ENCODE assay signal across 23 cellular contexts in genomic region chr5:18024542-18024941, GRCh38.
A peak's percentile ranks its signal among the peaks of the same experiment; 100 is the strongest.
DNase-seq lines count a peak whose midpoint lies in the region; ATAC-seq, FAIRE-seq and TF ChIP-seq lines count a peak whose summit lies in the region.
"Had no signal": no experiment of that assay in that cellular context is flagged by ENCODE, and none has a peak within 500 bp of the region (broad histone marks: within the 10 kb centered on the region; RNA-seq: fewer than 3 reads in every experiment).

No MANE protein-coding gene starts in this region.

- no peak overlapping the region for H3K27ac ChIP-seq in GM23338 (ENCODE audit: low read depth)
- no peak overlapping the region for H3K27ac ChIP-seq in H1 (ENCODE audit: low read depth, low read length)
- H3K27ac ChIP-seq in aorta (ENCODE audit: low read depth in 1 of 2, low read length in 2 of 2): no peak overlapping the region
- no peak overlapping the region for H3K27ac ChIP-seq in PC-9
- H3K27ac ChIP-seq in sigmoid colon: no peak overlapping the region
- H3K27ac ChIP-seq: RWPE1 had no signal

- H2BK12ac ChIP-seq in H1 (ENCODE audit: low read depth, low read length): no peak overlapping the region

- no peak overlapping the region for H3K9ac ChIP-seq in H1 (replicated peaks in 1 of 4; ENCODE audit: extremely low read depth in 1 of 4, low read depth in 3 of 4, low read length in 3 of 4)

- TF ChIP-seq CTCF in GM23338 (conservative IDR thresholded peaks at IDR 0.05; ENCODE audit: low read depth in 2 of 2) (peak; percentile 49 to 55), H1 (IDR thresholded peaks at IDR 0.05; ENCODE audit: control extremely low read depth in 1 of 3, insufficient read depth in 1 of 3, low read depth in 1 of 3, low read length in 3 of 3) (peak; percentile 14 to 36 (median 25); a peak in 3 of 4 replicates), PC-9 (conservative IDR thresholded peaks at IDR 0.05) (no peak), sigmoid colon (IDR thresholded peaks at IDR 0.05) (no peak)

- no peaks in the 10 kb centered on the region for H3K36me3 Mint-ChIP-seq in GM23338 (ENCODE audit: low read depth)

- H3K9me2 ChIP-seq in GM23338 (ENCODE audit: insufficient read depth) (no peaks in the 10 kb centered on the region; the same call in 1 of the 2 replicates), PC-9 (ENCODE audit: insufficient read depth) (no peaks in the 10 kb centered on the region)

- H4K20me1 ChIP-seq in GM23338 (replicated peaks; ENCODE audit: insufficient read depth) (no peaks in the 10 kb centered on the region), H1 (replicated peaks in 1 of 2; ENCODE audit: control insufficient read depth in 1 of 2, insufficient read depth in 2 of 2, low read length in 2 of 2) (no peaks in the 10 kb centered on the region), PC-9 (ENCODE audit: insufficient read depth) (no peaks in the 10 kb centered on the region)

- intact Hi-C loops in aorta (cut with DNase I) (no loop called here), PC-9 (cut with micrococcal nuclease; ENCODE audit: unreplicated experiment) (no loop called here), sigmoid colon (cut with DNase I) (no loop called here)

- no peak overlapping the region for H2AK5ac ChIP-seq in H1 (ENCODE audit: low read depth, low read length)

- peak overlapping the region; percentile 8; the same call in 1 of the 2 replicates for H2AFZ ChIP-seq in GM23338
- no peak overlapping the region for H2AFZ ChIP-seq in H1 (ENCODE audit: low read length)
- no peak overlapping the region for H2AFZ ChIP-seq in PC-9

- no peaks in the 10 kb centered on the region for H3K9me3 Mint-ChIP-seq in GM23338

- H3K18ac ChIP-seq in H1 (ENCODE audit: extremely low read depth, low read length): no peak overlapping the region

- H3K14ac ChIP-seq in H1 (ENCODE audit: insufficient read length): no peak overlapping the region

- no peak overlapping the region for H3K4ac ChIP-seq in H1 (replicated peaks; ENCODE audit: insufficient read length, low read depth, low read length)

- H4K8ac ChIP-seq in H1 (ENCODE audit: extremely low read depth, insufficient read depth, low read length): no peak overlapping the region

- H3F3A ChIP-seq in GM23338 (replicated peaks; ENCODE audit: low read depth) (no peaks in the 10 kb centered on the region), PC-9 (ENCODE audit: insufficient read depth, low read depth) (no peaks in the 10 kb centered on the region)

- H3K4me3 Mint-ChIP-seq in GM23338: no peak overlapping the region
- H3K4me3 Mint-ChIP-seq: HFFc6 had no signal

- no peak overlapping the region for H3K27ac Mint-ChIP-seq in GM23338
- H3K27ac Mint-ChIP-seq: HFFc6 had no signal

- no TSS peak for BruUV-seq in PC-9 (replicated peaks; lab: Mats Ljungman, UMichigan)

- peaks cover 6% of the 10 kb centered on the region for H3K27me3 Mint-ChIP-seq in GM23338 (ENCODE audit: insufficient read depth, low read depth, poor library complexity)

- H3K4me2 ChIP-seq in GM23338: no peak overlapping the region
- H3K4me2 ChIP-seq in H1 (ENCODE audit: insufficient read depth in 1 of 2, low read depth in 2 of 2, low read length in 2 of 2): no peak overlapping the region
- no peak overlapping the region for H3K4me2 ChIP-seq in PC-9

- H3K79me1 ChIP-seq in H1 (ENCODE audit: low read depth, low read length): no peaks in the 10 kb centered on the region

- H3K4me3 ChIP-seq in GM23338: no peak overlapping the region
- no peak overlapping the region for H3K4me3 ChIP-seq in H1 (ENCODE audit: extremely low read depth in 1 of 4, insufficient read depth in 2 of 4, low read depth in 3 of 4, low read length in 4 of 4)
- H3K4me3 ChIP-seq in aorta (ENCODE audit: low read length in 2 of 2): no peak overlapping the region
- no peak overlapping the region for H3K4me3 ChIP-seq in PC-9
- H3K4me3 ChIP-seq in sigmoid colon: no peak overlapping the region
- H3K4me3 ChIP-seq: HAP-1 had no signal

- no peak overlapping the region for H4K91ac ChIP-seq in H1 (replicated peaks; ENCODE audit: insufficient read length, low read length)

- H2BK15ac ChIP-seq in H1 (ENCODE audit: low read length): no peak overlapping the region

- H3K4me1 ChIP-seq in GM23338 (ENCODE audit: insufficient read depth): no peaks in the 10 kb centered on the region
- no peaks in the 10 kb centered on the region for H3K4me1 ChIP-seq in H1 (replicated peaks in 1 of 4; ENCODE audit: control insufficient read depth in 3 of 4, insufficient read depth in 4 of 4, low read length in 3 of 4)
- no peaks in the 10 kb centered on the region for H3K4me1 ChIP-seq in aorta (ENCODE audit: control insufficient read depth in 1 of 2, insufficient read depth in 2 of 2, low read length in 2 of 2)
- no peaks in the 10 kb centered on the region for H3K4me1 ChIP-seq in PC-9 (replicated peaks; ENCODE audit: insufficient read depth)
- H3K4me1 ChIP-seq in sigmoid colon: no peaks in the 10 kb centered on the region
- H3K4me1 ChIP-seq: HAP-1 had no signal

- TF ChIP-seq POLR2A in H1 (IDR thresholded peaks at IDR 0.05; ENCODE audit: control extremely low read depth in 1 of 2, low read depth in 2 of 2, low read length in 2 of 2) (no peak), sigmoid colon (IDR thresholded peaks at IDR 0.05) (no peak)

- ATAC-seq in GM23338 (peak; percentile 44; the same call in 1 of the 3 replicates), aorta (ENCODE audit: low FRiP score) (peak; percentile 7)
- ATAC-seq: Panc1 had no signal

- no peaks in the 10 kb centered on the region for H3K27me3 ChIP-seq in GM23338 (ENCODE audit: insufficient read depth)
- H3K27me3 ChIP-seq in H1 (replicated peaks in 1 of 4; ENCODE audit: control insufficient read depth in 3 of 4, extremely low read depth in 1 of 4, insufficient read depth in 3 of 4, low read length in 3 of 4): no peaks in the 10 kb centered on the region
- H3K27me3 ChIP-seq in aorta (ENCODE audit: control insufficient read depth in 1 of 2, insufficient read depth in 2 of 2, low read length in 1 of 2): no peaks in the 10 kb centered on the region
- no peaks in the 10 kb centered on the region for H3K27me3 ChIP-seq in PC-9 (ENCODE audit: insufficient read depth, low read depth)
- no peaks in the 10 kb centered on the region for H3K27me3 ChIP-seq in sigmoid colon

- DNase-seq in GM23338 (ENCODE audit: low spot score) (peak; percentile 43), NCI-H146 (lab: John Stamatoyannopoulos, UW) (peak; percentile 82), H1 (ENCODE audit: low read depth in 1 of 2, low spot score in 2 of 2) (peak in 1 of 2 experiments; percentile 2), aorta (no peak), PC-9 (no peak), sigmoid colon (no peak)
- DNase-seq in effector CD8-positive, alpha-beta T cell (lab: John Stamatoyannopoulos, UW): no peak
- DNase-seq: Calu3, HFFc6, IMR-90, KG1, MM.1S, NCI-H1048, NCI-H187, NCI-H2171 treated with DMSO at 0.1 percent for 48 hours, NCI-H345, NCI-H510A treated with DMSO at 0.1 percent for 48 hours, SHP77, T-helper 1 cell had no signal

- no peak overlapping the region for H2BK120ac ChIP-seq in H1 (replicated peaks; ENCODE audit: low read depth, low read length)

- no peak for FAIRE-seq in H1 (lab: Jason Lieb, UNC)
- FAIRE-seq: GM19239 had no signal

- POLR2A ChIA-PET in H1 (lab: Charles Lee; ENCODE audit: partially characterized antibody): no interaction called here
- POLR2A ChIA-PET in PC-9 (lab: Charles Lee; ENCODE audit: unreplicated experiment): no interaction called here

- H4K5ac ChIP-seq in H1 (ENCODE audit: insufficient read length, low read depth, low read length): no peak overlapping the region

- H3K36me3 ChIP-seq in GM23338 (ENCODE audit: insufficient read depth) (no peaks in the 10 kb centered on the region), H1 (ENCODE audit: control insufficient read depth in 2 of 4, insufficient read depth in 4 of 4, low read length in 3 of 4) (no peaks in the 10 kb centered on the region), aorta (ENCODE audit: control insufficient read depth in 1 of 2, insufficient read depth in 2 of 2, low read length in 1 of 2) (no peaks in the 10 kb centered on the region), PC-9 (ENCODE audit: low read depth) (no peaks in the 10 kb centered on the region), sigmoid colon (no peaks in the 10 kb centered on the region)
- H3K36me3 ChIP-seq: HAP-1 had no signal

- no peak overlapping the region for H2BK20ac ChIP-seq in H1 (ENCODE audit: low read length)

- H3K4me1 Mint-ChIP-seq in GM23338: no peaks in the 10 kb centered on the region

- H3K56ac ChIP-seq in H1 (replicated peaks; ENCODE audit: insufficient read length, low read depth, low read length): no peak overlapping the region

- 81% methylated on average over 2 of the region's 2 CpGs; no CpG with 5 or more reads in 1 of the 2 experiments for WGBS in H1 (ENCODE audit: extremely low coverage in 1 of 2, insufficient coverage in 1 of 2, insufficient read length in 1 of 2, insufficient replicate concordance in 2 of 2, low coverage in 1 of 2, low lambda C conversion rate in 2 of 2, missing lambda C conversion rate in 1 of 2), 2 experiments
- 84 to 91% methylated on average over 2 of the region's 2 CpGs for WGBS in aorta, 2 donors
- WGBS in sigmoid colon, 2 donors: 78 to 87% methylated on average over 2 of the region's 2 CpGs

- peak; percentile 26 to 42; a peak in 3 of 4 replicates for TF ChIP-seq RAD21 in H1 (IDR thresholded peaks at IDR 0.05 in 1 of 2, conservative IDR thresholded peaks at IDR 0.05 in 1 of 2; ENCODE audit: low read depth in 2 of 2, low read length in 2 of 2)

- CTCF ChIA-PET in H1 (lab: Charles Lee; ENCODE audit: partially characterized antibody) (interaction anchor here (0.7 to 1.9 kb wide), 7 partner anchors 20 to 280 kb away, joined by 3 to 6 read pairs (median 3); no protein-coding TSS in a partner anchor), PC-9 (lab: Charles Lee) (no interaction called here)

- no peaks in the 10 kb centered on the region for H3K23me2 ChIP-seq in H1 (ENCODE audit: low read depth, low read length)

- H3K79me2 ChIP-seq in GM23338 (replicated peaks; ENCODE audit: insufficient read depth): no peaks in the 10 kb centered on the region
- no peaks in the 10 kb centered on the region for H3K79me2 ChIP-seq in H1 (ENCODE audit: control insufficient read depth in 1 of 2, insufficient read depth in 2 of 2, low read length in 2 of 2)
- H3K79me2 ChIP-seq in PC-9 (ENCODE audit: low read depth): no peaks in the 10 kb centered on the region

- no peak for TF ChIP-seq EP300 in H1 (IDR thresholded peaks at IDR 0.05; ENCODE audit: borderline replicate concordance in 1 of 2, low read depth in 2 of 2, low read length in 2 of 2)
- no peak for TF ChIP-seq EP300 in sigmoid colon (IDR thresholded peaks at IDR 0.05)

- H3K23ac ChIP-seq in H1 (ENCODE audit: insufficient read length): no peak overlapping the region

- no peak overlapping the region for H2BK5ac ChIP-seq in H1 (ENCODE audit: low read depth, low read length)

- H3K9me3 ChIP-seq in H1 (ENCODE audit: insufficient read depth in 2 of 2, low read depth in 1 of 2, low read length in 1 of 2) (no peaks in the 10 kb centered on the region), aorta (ENCODE audit: control insufficient read depth, low read length) (no peaks in the 10 kb centered on the region), PC-9 (ENCODE audit: insufficient read depth, low read depth) (no peaks in the 10 kb centered on the region), sigmoid colon (no peaks in the 10 kb centered on the region)
- H3K9me3 ChIP-seq: HAP-1 had no signal

TF ChIP-seq in GM23338, 12 proteins besides CTCF, POLR2A, EP300 and RAD21 (continues in another document):
- no peak for TF ChIP-seq ZNF114 (CRISPR knock-in tag; IDR thresholded peaks at IDR 0.05)

TF ChIP-seq in H1, 55 proteins besides CTCF, POLR2A, EP300 and RAD21 (continues in another document):
- no peak for TF ChIP-seq KDM1A (IDR thresholded peaks at IDR 0.05; ENCODE audit: borderline replicate concordance, low read length)

Comparison
In these comparisons a context has a peak if more than half of its experiments do, and no peak if none do; other contexts are left out.
1. DNase-seq: peak in GM23338 (single experiment) and NCI-H146 (single experiment); none in aorta (0 of 2), effector CD8-positive, alpha-beta T cell (single experiment), PC-9 (0 of 2) and sigmoid colon (single experiment).
2. CTCF ChIP-seq: peak in GM23338 (2 of 2) and H1 (3 of 3); none in PC-9 (single experiment) and sigmoid colon (0 of 4).